In genomic region chr7:127651556-127652332, GRCh38 we compare ENCODE assay signal across 1 cellular context.
TF ChIP-seq lines count a peak whose summit lies in the region.

Gene SND1, plus strand, starts transcription at chr7:127652194. Its CDS starts 180 bp downstream, at chr7:127652374.

TF ChIP-seq in HepG2, 621 proteins besides CTCF, POLR2A, EP300 and RAD21 (continued from another document and continues in another):
- TF ChIP-seq, protein P1, sequence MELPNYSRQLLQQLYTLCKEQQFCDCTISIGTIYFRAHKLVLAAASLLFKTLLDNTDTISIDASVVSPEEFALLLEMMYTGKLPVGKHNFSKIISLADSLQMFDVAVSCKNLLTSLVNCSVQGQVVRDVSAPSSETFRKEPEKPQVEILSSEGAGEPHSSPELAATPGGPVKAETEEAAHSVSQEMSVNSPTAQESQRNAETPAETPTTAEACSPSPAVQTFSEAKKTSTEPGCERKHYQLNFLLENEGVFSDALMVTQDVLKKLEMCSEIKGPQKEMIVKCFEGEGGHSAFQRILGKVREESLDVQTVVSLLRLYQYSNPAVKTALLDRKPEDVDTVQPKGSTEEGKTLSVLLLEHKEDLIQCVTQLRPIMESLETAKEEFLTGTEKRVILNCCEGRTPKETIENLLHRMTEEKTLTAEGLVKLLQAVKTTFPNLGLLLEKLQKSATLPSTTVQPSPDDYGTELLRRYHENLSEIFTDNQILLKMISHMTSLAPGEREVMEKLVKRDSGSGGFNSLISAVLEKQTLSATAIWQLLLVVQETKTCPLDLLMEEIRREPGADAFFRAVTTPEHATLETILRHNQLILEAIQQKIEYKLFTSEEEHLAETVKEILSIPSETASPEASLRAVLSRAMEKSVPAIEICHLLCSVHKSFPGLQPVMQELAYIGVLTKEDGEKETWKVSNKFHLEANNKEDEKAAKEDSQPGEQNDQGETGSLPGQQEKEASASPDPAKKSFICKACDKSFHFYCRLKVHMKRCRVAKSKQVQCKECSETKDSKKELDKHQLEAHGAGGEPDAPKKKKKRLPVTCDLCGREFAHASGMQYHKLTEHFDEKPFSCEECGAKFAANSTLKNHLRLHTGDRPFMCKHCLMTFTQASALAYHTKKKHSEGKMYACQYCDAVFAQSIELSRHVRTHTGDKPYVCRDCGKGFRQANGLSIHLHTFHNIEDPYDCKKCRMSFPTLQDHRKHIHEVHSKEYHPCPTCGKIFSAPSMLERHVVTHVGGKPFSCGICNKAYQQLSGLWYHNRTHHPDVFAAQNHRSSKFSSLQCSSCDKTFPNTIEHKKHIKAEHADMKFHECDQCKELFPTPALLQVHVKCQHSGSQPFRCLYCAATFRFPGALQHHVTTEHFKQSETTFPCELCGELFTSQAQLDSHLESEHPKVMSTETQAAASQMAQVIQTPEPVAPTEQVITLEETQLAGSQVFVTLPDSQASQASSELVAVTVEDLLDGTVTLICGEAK (IDR thresholded peaks at IDR 0.05), result no peak
- TF ChIP-seq, protein P1 (CRISPR knock-in tag; IDR thresholded peaks at IDR 0.05), result peak; percentile 54
- no peak for TF ChIP-seq ZBTB20 (CRISPR knock-in tag; IDR thresholded peaks at IDR 0.05; ENCODE audit: borderline replicate concordance, low read depth)
- peak; percentile 52; the same call in 1 of the 2 replicates for TF ChIP-seq REPIN1 (CRISPR knock-in tag; IDR thresholded peaks at IDR 0.05; ENCODE audit: borderline replicate concordance, low read depth)
- TF ChIP-seq ZSCAN12 (CRISPR knock-in tag; IDR thresholded peaks at IDR 0.05), result 0 out of 2 replicates have a peak, but pooled peaks have one; percentile 30
- no peak for TF ChIP-seq WIZ (CRISPR knock-in tag; IDR thresholded peaks at IDR 0.05)
- TF ChIP-seq ZBTB8A (CRISPR knock-in tag; IDR thresholded peaks at IDR 0.05; ENCODE audit: borderline replicate concordance, low read depth), result no peak
- TF ChIP-seq MBNL3 (CRISPR knock-in tag; conservative IDR thresholded peaks at IDR 0.05), result no peak
- TF ChIP-seq ZGPAT (CRISPR knock-in tag; IDR thresholded peaks at IDR 0.05), result peak; percentile 82; the same call in 1 of the 2 replicates
- TF ChIP-seq TOPORS (CRISPR knock-in tag; IDR thresholded peaks at IDR 0.05), result no peak; the same call in 1 of the 2 replicates
- TF ChIP-seq, protein P2, sequence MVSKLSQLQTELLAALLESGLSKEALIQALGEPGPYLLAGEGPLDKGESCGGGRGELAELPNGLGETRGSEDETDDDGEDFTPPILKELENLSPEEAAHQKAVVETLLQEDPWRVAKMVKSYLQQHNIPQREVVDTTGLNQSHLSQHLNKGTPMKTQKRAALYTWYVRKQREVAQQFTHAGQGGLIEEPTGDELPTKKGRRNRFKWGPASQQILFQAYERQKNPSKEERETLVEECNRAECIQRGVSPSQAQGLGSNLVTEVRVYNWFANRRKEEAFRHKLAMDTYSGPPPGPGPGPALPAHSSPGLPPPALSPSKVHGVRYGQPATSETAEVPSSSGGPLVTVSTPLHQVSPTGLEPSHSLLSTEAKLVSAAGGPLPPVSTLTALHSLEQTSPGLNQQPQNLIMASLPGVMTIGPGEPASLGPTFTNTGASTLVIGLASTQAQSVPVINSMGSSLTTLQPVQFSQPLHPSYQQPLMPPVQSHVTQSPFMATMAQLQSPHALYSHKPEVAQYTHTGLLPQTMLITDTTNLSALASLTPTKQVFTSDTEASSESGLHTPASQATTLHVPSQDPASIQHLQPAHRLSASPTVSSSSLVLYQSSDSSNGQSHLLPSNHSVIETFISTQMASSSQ (IDR thresholded peaks at IDR 0.05; ENCODE audit: low read depth), result no peak; the same call in 1 of the 2 replicates
- TF ChIP-seq, protein P2 (CRISPR knock-in tag; IDR thresholded peaks at IDR 0.05; ENCODE audit: borderline replicate concordance), result peak; percentile 36; the same call in 1 of the 2 replicates
- peak; percentile 97 for TF ChIP-seq ELF1 (CRISPR knock-in tag; IDR thresholded peaks at IDR 0.05)
- no peak for TF ChIP-seq ZNF468 (CRISPR knock-in tag; IDR thresholded peaks at IDR 0.05)
- TF ChIP-seq, protein P3, sequence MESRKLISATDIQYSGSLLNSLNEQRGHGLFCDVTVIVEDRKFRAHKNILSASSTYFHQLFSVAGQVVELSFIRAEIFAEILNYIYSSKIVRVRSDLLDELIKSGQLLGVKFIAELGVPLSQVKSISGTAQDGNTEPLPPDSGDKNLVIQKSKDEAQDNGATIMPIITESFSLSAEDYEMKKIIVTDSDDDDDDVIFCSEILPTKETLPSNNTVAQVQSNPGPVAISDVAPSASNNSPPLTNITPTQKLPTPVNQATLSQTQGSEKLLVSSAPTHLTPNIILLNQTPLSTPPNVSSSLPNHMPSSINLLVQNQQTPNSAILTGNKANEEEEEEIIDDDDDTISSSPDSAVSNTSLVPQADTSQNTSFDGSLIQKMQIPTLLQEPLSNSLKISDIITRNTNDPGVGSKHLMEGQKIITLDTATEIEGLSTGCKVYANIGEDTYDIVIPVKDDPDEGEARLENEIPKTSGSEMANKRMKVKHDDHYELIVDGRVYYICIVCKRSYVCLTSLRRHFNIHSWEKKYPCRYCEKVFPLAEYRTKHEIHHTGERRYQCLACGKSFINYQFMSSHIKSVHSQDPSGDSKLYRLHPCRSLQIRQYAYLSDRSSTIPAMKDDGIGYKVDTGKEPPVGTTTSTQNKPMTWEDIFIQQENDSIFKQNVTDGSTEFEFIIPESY (CRISPR knock-in tag; IDR thresholded peaks at IDR 0.05), result no peak; the same call in 1 of the 2 replicates
- peak; percentile 86; the same call in 1 of the 2 replicates for TF ChIP-seq ZSCAN21 (CRISPR knock-in tag; IDR thresholded peaks at IDR 0.05; ENCODE audit: borderline replicate concordance)
- TF ChIP-seq CBX1 (IDR thresholded peaks at IDR 0.05; ENCODE audit: low read depth), result peak; percentile 15
- TF ChIP-seq ZNF564 (CRISPR knock-in tag; IDR thresholded peaks at IDR 0.05), result no peak
- no peak for TF ChIP-seq ZFP41 (CRISPR knock-in tag; IDR thresholded peaks at IDR 0.05; ENCODE audit: borderline replicate concordance)
- peak; percentile 91 for TF ChIP-seq NFYC (CRISPR knock-in tag; IDR thresholded peaks at IDR 0.05)
- no peak for TF ChIP-seq ZNF644 (CRISPR knock-in tag; IDR thresholded peaks at IDR 0.05; ENCODE audit: low read depth)
- 0 out of 2 replicates have a peak, but pooled peaks have one; percentile 56 for TF ChIP-seq ZNF557 (CRISPR knock-in tag; IDR thresholded peaks at IDR 0.05)
- TF ChIP-seq FOXK2 (IDR thresholded peaks at IDR 0.05), result no peak
- TF ChIP-seq ZNF3 (CRISPR knock-in tag; IDR thresholded peaks at IDR 0.05), result no peak
- TF ChIP-seq, protein P4, sequence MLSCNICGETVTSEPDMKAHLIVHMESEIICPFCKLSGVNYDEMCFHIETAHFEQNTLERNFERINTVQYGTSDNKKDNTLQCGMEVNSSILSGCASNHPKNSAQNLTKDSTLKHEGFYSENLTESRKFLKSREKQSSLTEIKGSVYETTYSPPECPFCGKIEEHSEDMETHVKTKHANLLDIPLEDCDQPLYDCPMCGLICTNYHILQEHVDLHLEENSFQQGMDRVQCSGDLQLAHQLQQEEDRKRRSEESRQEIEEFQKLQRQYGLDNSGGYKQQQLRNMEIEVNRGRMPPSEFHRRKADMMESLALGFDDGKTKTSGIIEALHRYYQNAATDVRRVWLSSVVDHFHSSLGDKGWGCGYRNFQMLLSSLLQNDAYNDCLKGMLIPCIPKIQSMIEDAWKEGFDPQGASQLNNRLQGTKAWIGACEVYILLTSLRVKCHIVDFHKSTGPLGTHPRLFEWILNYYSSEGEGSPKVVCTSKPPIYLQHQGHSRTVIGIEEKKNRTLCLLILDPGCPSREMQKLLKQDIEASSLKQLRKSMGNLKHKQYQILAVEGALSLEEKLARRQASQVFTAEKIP (CRISPR knock-in tag; IDR thresholded peaks at IDR 0.05; ENCODE audit: borderline replicate concordance), result no peak
- peak; percentile 69; the same call in 1 of the 2 replicates for TF ChIP-seq ZNF879 (CRISPR knock-in tag; IDR thresholded peaks at IDR 0.05)
- TF ChIP-seq, protein P5, sequence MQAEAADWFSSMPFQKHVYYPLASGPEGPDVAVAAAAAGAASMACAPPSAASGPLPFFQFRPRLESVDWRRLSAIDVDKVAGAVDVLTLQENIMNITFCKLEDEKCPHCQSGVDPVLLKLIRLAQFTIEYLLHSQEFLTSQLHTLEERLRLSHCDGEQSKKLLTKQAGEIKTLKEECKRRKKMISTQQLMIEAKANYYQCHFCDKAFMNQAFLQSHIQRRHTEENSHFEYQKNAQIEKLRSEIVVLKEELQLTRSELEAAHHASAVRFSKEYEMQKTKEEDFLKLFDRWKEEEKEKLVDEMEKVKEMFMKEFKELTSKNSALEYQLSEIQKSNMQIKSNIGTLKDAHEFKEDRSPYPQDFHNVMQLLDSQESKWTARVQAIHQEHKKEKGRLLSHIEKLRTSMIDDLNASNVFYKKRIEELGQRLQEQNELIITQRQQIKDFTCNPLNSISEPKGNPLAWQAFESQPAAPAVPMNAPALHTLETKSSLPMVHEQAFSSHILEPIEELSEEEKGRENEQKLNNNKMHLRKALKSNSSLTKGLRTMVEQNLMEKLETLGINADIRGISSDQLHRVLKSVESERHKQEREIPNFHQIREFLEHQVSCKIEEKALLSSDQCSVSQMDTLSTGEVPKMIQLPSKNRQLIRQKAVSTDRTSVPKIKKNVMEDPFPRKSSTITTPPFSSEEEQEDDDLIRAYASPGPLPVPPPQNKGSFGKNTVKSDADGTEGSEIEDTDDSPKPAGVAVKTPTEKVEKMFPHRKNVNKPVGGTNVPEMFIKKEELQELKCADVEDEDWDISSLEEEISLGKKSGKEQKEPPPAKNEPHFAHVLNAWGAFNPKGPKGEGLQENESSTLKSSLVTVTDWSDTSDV (CRISPR knock-in tag; IDR thresholded peaks at IDR 0.05), result no peak
- no peak for TF ChIP-seq ZNF101 (CRISPR knock-in tag; IDR thresholded peaks at IDR 0.05; ENCODE audit: borderline replicate concordance, low read depth)
- peak; percentile 79 for TF ChIP-seq ZFY (CRISPR knock-in tag; IDR thresholded peaks at IDR 0.05)
- TF ChIP-seq ZFP91 (CRISPR knock-in tag; IDR thresholded peaks at IDR 0.05; ENCODE audit: borderline replicate concordance), result peak; percentile 89
- peak; percentile 18; the same call in 1 of the 2 replicates for TF ChIP-seq ZNF891 (CRISPR knock-in tag; IDR thresholded peaks at IDR 0.05)
- TF ChIP-seq MLX (CRISPR knock-in tag; IDR thresholded peaks at IDR 0.05), result no peak
- TF ChIP-seq ZNF543 (CRISPR knock-in tag; IDR thresholded peaks at IDR 0.05), result no peak
- TF ChIP-seq TOE1 (CRISPR knock-in tag; IDR thresholded peaks at IDR 0.05), result no peak
